ENCODE assay signal across 8 cellular contexts in genomic region chr4:113278324-113278934, GRCh38.
DNase-seq lines count a peak whose midpoint lies in the region; ATAC-seq, FAIRE-seq and TF ChIP-seq lines count a peak whose summit lies in the region.

No MANE protein-coding gene starts in this region.

- ATAC-seq in Right ventricle myocardium inferior (peak; percentile 85), HG02678 (IDR thresholded peaks at IDR 0.05; ENCODE audit: unreplicated experiment) (peak; percentile 99), K562 (peak; percentile 88)

- no peaks in the 10 kb centered on the region for H3K79me2 ChIP-seq in K562 (ENCODE audit: control insufficient read depth, insufficient read depth, low read length)

- H3K4me3 ChIP-seq in NB4 (ENCODE audit: low read depth, low read length) (no peak overlapping the region), K562 (no peak overlapping the region), kidney epithelial cell (ENCODE audit: low read depth, low read length) (no peak overlapping the region)

- peak; percentile 54 for DNase-seq in Right ventricle myocardium inferior (ENCODE audit: missing footprints)
- DNase-seq in cardiac septum (ENCODE audit: low spot score), result no peak
- peak; percentile 77 for DNase-seq in NB4 (ENCODE audit: low read depth)
- peak in 4 of 5 experiments; percentile 1 to 76 (median 12) for DNase-seq in T-helper 2 cell
- DNase-seq in K562 (ENCODE audit: extremely low read depth in 1 of 4, low spot score in 3 of 4), result peak; percentile 48 to 70 (median 52)
- peak; percentile 28 for DNase-seq in kidney epithelial cell (ENCODE audit: low read depth)
- DNase-seq in stimulated activated CD4-positive, alpha-beta T cell treated with anti-CD3 and anti-CD28 coated beads, Interleukin-4, amount 100 ng/mL, for 24 hours, result peak; percentile 69

- no peak for TF ChIP-seq EP300 in K562 (IDR thresholded peaks at IDR 0.05; ENCODE audit: low read length)

- H2AFZ ChIP-seq in K562 (ENCODE audit: low read depth, low read length), result no peak overlapping the region

- H3K4me1 ChIP-seq in K562 (replicated peaks in 1 of 2; ENCODE audit: control insufficient read depth in 2 of 2, insufficient read depth in 2 of 2, low read length in 2 of 2), result no peaks in the 10 kb centered on the region

- BruUV-seq in K562 (replicated peaks; lab: Mats Ljungman, UMichigan), result no TSS peak

- TF ChIP-seq CTCF in NB4 (IDR thresholded peaks at IDR 0.05; ENCODE audit: low read depth, low read length), result peak; percentile 87
- TF ChIP-seq CTCF in K562 (IDR thresholded peaks at IDR 0.05 in 2 of 3, conservative IDR thresholded peaks at IDR 0.05 in 1 of 3; ENCODE audit: insufficient read depth in 2 of 3, low read depth in 1 of 3, low read length in 3 of 3), result peak; percentile 53 to 68 (median 54)
- TF ChIP-seq CTCF in kidney epithelial cell (IDR thresholded peaks at IDR 0.05; ENCODE audit: insufficient read depth, low read length, poor library complexity, severe bottlenecking), result peak; percentile 95

- TF ChIP-seq POLR2A in NB4 (IDR thresholded peaks at IDR 0.05; ENCODE audit: extremely low read depth, insufficient read length), result no peak
- TF ChIP-seq POLR2A in K562 (conservative IDR thresholded peaks at IDR 0.05), result no peak

- no peak overlapping the region for H3K4me2 ChIP-seq in K562 (ENCODE audit: insufficient read depth, low read length)

- FAIRE-seq in K562 (lab: Jason Lieb, UNC), result no peak

- H3K27me3 ChIP-seq in K562 (ENCODE audit: control insufficient read depth in 2 of 2, insufficient read depth in 2 of 2, low read length in 2 of 2) (no peaks in the 10 kb centered on the region), kidney epithelial cell (ENCODE audit: control insufficient read depth, insufficient read depth, low read length) (no peaks in the 10 kb centered on the region)

- in situ Hi-C loops in K562 (cut with MboI), result no loop called here

- no peaks in the 10 kb centered on the region for H3K9me1 ChIP-seq in K562 (ENCODE audit: control insufficient read depth, insufficient read depth, low read length)

- CTCF ChIA-PET in K562 (lab: Yijun Ruan, JAX; ENCODE audit: low intra/inter-chr PET ratio), result interaction anchor here (0.6 kb wide), 1 partner anchor 116 kb away, joined by 3 read pairs; no protein-coding TSS in a partner anchor

- POLR2A ChIA-PET in K562 (lab: Yijun Ruan, JAX), result no interaction called here

- no peak overlapping the region for H3K9ac ChIP-seq in K562 (ENCODE audit: insufficient read depth in 1 of 2, low read depth in 2 of 2, low read length in 2 of 2)

- no peaks in the 10 kb centered on the region for H3K36me3 ChIP-seq in K562 (ENCODE audit: control insufficient read depth, insufficient read depth, low read length)
- peaks cover 2% of the 10 kb centered on the region for H3K36me3 ChIP-seq in kidney epithelial cell (ENCODE audit: control insufficient read depth, insufficient read depth, low read length)

- peak; percentile 21 to 37; a peak in 2 of 4 replicates for TF ChIP-seq RAD21 in K562 (CRISPR knock-in tag; conservative IDR thresholded peaks at IDR 0.05 in 1 of 2, IDR thresholded peaks at IDR 0.05 in 1 of 2)

- intact Hi-C loops in Right ventricle myocardium inferior (cut with DNase I), result no loop called here
- intact Hi-C loops in cardiac septum (cut with DNase I), result no loop called here
- intact Hi-C loops in K562 (cut with micrococcal nuclease), result loop anchor here (5.0 to 10.0 kb wide), 2 partner anchors 1106 to 1419 kb away; no protein-coding TSS in a partner anchor

- WGBS in K562 (ENCODE audit: insufficient coverage, low coverage, missing lambda C conversion rate), result 1% methylated on average over 8 of the region's 8 CpGs

- H4K20me1 ChIP-seq in K562 (replicated peaks; ENCODE audit: control insufficient read depth, insufficient read depth, low read length), result no peaks in the 10 kb centered on the region

- H3K27ac ChIP-seq in K562 (ENCODE audit: extremely low read depth, low read depth, low read length), result no peak overlapping the region

- no peaks in the 10 kb centered on the region for H3K9me3 ChIP-seq in K562 (replicated peaks; ENCODE audit: control insufficient read depth, insufficient read depth, low read depth, low read length)

TF ChIP-seq in K562, 482 proteins besides CTCF, POLR2A, EP300 and RAD21:
- TF ChIP-seq SMAD4 (CRISPR knock-in tag; conservative IDR thresholded peaks at IDR 0.05) (no peak), ZNF316 (IDR thresholded peaks at IDR 0.05) (peak; percentile 81), MAFF (IDR thresholded peaks at IDR 0.05; ENCODE audit: low read length) (0 out of 2 replicates have a peak, but pooled peaks have one; percentile 42), E2F8 (IDR thresholded peaks at IDR 0.05; ENCODE audit: low read depth, partially characterized antibody) (no peak), C11orf30 (IDR thresholded peaks at IDR 0.05; ENCODE audit: low read depth) (peak; percentile 70; the same call in 1 of the 2 replicates), MAFG (tag; conservative IDR thresholded peaks at IDR 0.05) (peak; percentile 72), MAFK (IDR thresholded peaks at IDR 0.05; ENCODE audit: low read length) (peak; percentile 31; the same call in 1 of the 2 replicates), SMC3 (conservative IDR thresholded peaks at IDR 0.05; ENCODE audit: insufficient read depth, low read depth, low read length) (0 out of 2 replicates have a peak, but pooled peaks have one; percentile 15)
